Comparison of ENCODE assay signal across 1 cellular context in genomic region chr10:113007343-113007771, GRCh38.
TF ChIP-seq lines count a peak whose summit lies in the region.

No MANE protein-coding gene starts in this region.

TF ChIP-seq in HepG2, 621 proteins besides CTCF, POLR2A, EP300 and RAD21 (continued from another document and continues in another):
- TF ChIP-seq ZHX2 (IDR thresholded peaks at IDR 0.05; ENCODE audit: low read depth) (0 out of 2 replicates have a peak, but pooled peaks have one; percentile 10), ZHX2 (CRISPR knock-in tag; IDR thresholded peaks at IDR 0.05; ENCODE audit: borderline replicate concordance) (no peak), ZNF264 (CRISPR knock-in tag; IDR thresholded peaks at IDR 0.05) (peak; percentile 45; the same call in 1 of the 2 replicates), CAMTA2 (CRISPR knock-in tag; IDR thresholded peaks at IDR 0.05; ENCODE audit: borderline replicate concordance) (no peak), ZNF644 (CRISPR knock-in tag; IDR thresholded peaks at IDR 0.05; ENCODE audit: low read depth) (0 out of 2 replicates have a peak, but pooled peaks have one; percentile 43), ZNF281 (CRISPR knock-in tag; IDR thresholded peaks at IDR 0.05; ENCODE audit: borderline replicate concordance) (peak; percentile 49; the same call in 1 of the 2 replicates), ZSCAN31 (CRISPR knock-in tag; IDR thresholded peaks at IDR 0.05; ENCODE audit: low read depth) (no peak), NFIC (IDR thresholded peaks at IDR 0.05; ENCODE audit: low read length) (peak; percentile 85), ZNF562 (CRISPR knock-in tag; IDR thresholded peaks at IDR 0.05; ENCODE audit: borderline replicate concordance) (no peak), ARID2 (CRISPR knock-in tag; IDR thresholded peaks at IDR 0.05; ENCODE audit: borderline replicate concordance) (no peak), REL (CRISPR knock-in tag; conservative IDR thresholded peaks at IDR 0.05) (no peak), ZNF678 (CRISPR knock-in tag; IDR thresholded peaks at IDR 0.05) (no peak), ASH2L (IDR thresholded peaks at IDR 0.05; ENCODE audit: insufficient read length, low read depth, low read length) (peak; percentile 57), FOXJ3 (CRISPR knock-in tag; IDR thresholded peaks at IDR 0.05; ENCODE audit: borderline replicate concordance) (peak; percentile 58; the same call in 1 of the 2 replicates), RARA (CRISPR knock-in tag; IDR thresholded peaks at IDR 0.05) (peak; percentile 97), FOXK2 (IDR thresholded peaks at IDR 0.05) (no peak), ATF2 (CRISPR knock-in tag; IDR thresholded peaks at IDR 0.05) (peak; percentile 62; the same call in 1 of the 2 replicates), HMG20A (CRISPR knock-in tag; IDR thresholded peaks at IDR 0.05; ENCODE audit: borderline replicate concordance) (peak; percentile 94), PHF20 (CRISPR knock-in tag; IDR thresholded peaks at IDR 0.05) (no peak), ZFP1 (CRISPR knock-in tag; IDR thresholded peaks at IDR 0.05) (0 out of 2 replicates have a peak, but pooled peaks have one; percentile 58), EEA1 (CRISPR knock-in tag; IDR thresholded peaks at IDR 0.05; ENCODE audit: borderline replicate concordance) (no peak), KDM2A (CRISPR knock-in tag; IDR thresholded peaks at IDR 0.05; ENCODE audit: borderline replicate concordance, low read depth) (peak; percentile 55), STAG1 (CRISPR knock-in tag; IDR thresholded peaks at IDR 0.05) (no peak; the same call in 1 of the 2 replicates), ZNF749 (CRISPR knock-in tag; IDR thresholded peaks at IDR 0.05; ENCODE audit: borderline replicate concordance) (no peak; the same call in 1 of the 2 replicates), SOX6 (IDR thresholded peaks at IDR 0.05) (no peak), SOX6 (CRISPR knock-in tag; IDR thresholded peaks at IDR 0.05) (peak; percentile 89), MED1 (CRISPR knock-in tag; IDR thresholded peaks at IDR 0.05) (peak; percentile 87), SP4 (CRISPR knock-in tag; IDR thresholded peaks at IDR 0.05) (peak; percentile 15; the same call in 1 of the 2 replicates), ZGPAT (CRISPR knock-in tag; IDR thresholded peaks at IDR 0.05) (peak; percentile 90), ARNTL (CRISPR knock-in tag; IDR thresholded peaks at IDR 0.05) (peak; percentile 70), PRDM15 (CRISPR knock-in tag; IDR thresholded peaks at IDR 0.05) (0 out of 2 replicates have a peak, but pooled peaks have one; percentile 9), THAP11 (CRISPR knock-in tag; IDR thresholded peaks at IDR 0.05) (peak; percentile 53; the same call in 1 of the 2 replicates), TCF7L2 (IDR thresholded peaks at IDR 0.05; ENCODE audit: low read depth, low read length) (peak; percentile 94), ZNF24 (IDR thresholded peaks at IDR 0.05) (no peak), SRSF9 (IDR thresholded peaks at IDR 0.05; ENCODE audit: borderline replicate concordance, insufficient read depth, low read depth, low read length, poor library complexity, severe bottlenecking) (no peak), ZSCAN29 (CRISPR knock-in tag; conservative IDR thresholded peaks at IDR 0.05) (0 out of 2 replicates have a peak, but pooled peaks have one; percentile 36), KAT8 (CRISPR knock-in tag; IDR thresholded peaks at IDR 0.05) (peak; percentile 62), HOMEZ (CRISPR knock-in tag; IDR thresholded peaks at IDR 0.05; ENCODE audit: low read depth) (peak; percentile 82), IKZF5 (CRISPR knock-in tag; IDR thresholded peaks at IDR 0.05) (peak; percentile 88), ZNF34 (CRISPR knock-in tag; IDR thresholded peaks at IDR 0.05; ENCODE audit: borderline replicate concordance) (no peak)
